ENCODE assay signal across 1 cellular context in the genomic region with DNA sequence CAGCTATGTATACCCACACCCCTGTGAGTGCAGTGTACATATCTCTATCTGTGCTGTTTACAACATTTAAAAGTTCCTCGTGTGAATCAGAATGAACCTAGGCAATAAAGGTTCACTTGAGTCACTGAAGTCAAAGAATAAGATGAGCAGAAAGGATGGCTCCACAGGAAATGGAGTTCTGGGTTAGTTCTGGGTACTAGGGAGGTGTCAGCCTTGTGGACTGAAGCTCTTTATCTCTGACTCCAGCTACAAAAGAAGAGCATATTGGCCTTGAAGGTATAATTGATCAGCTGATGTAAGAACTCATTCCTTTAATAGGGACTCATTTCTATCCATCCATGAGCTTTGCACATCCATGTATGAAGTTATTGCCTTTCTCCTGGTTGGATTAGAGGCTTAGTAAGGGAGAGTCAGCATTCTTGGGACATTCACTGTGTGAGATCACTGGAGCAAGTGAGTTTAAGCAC.
TF ChIP-seq lines count a peak whose summit lies in the region.

No MANE protein-coding gene starts in this region.

TF ChIP-seq in HCT116, 20 proteins besides CTCF, POLR2A, EP300 and RAD21 (continued from another document):
- no peak for TF ChIP-seq ZFX (IDR thresholded peaks at IDR 0.05)
- TF ChIP-seq EZH2 (IDR thresholded peaks at IDR 0.05), result no peak
- no peak for TF ChIP-seq SP1 (IDR thresholded peaks at IDR 0.05; ENCODE audit: low read depth)
TF ChIP-seq in HCT116: peak in this region for 0.
